9 cellular contexts compared by ENCODE assay signal in the genomic region with DNA sequence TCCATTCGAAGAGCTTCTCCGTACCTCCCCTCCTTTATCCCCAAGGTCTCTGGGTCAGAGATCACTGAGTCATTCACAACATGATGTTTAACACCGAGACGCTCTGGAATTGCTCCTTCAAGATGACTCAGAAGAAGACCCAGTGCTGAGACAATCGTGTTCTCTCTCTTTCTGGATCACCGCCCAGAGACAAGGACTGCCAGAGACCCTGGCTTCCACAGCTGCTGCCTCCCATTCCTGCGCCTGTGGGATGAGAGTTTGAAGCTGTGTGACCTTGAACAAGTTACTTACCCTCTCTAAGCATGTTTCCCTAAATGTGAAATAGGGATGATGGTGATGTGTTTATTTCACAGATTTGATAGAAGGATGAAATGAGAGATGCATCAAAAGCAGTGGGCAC. TPM values are rescaled to one million over a fixed set of nuclear protein-coding genes. Genes with fewer than 3 reads are reported as not detected.
"Had no signal": no experiment of that assay in that cellular context is flagged by ENCODE, and none has a peak within 500 bp of the region (broad histone marks: within the 10 kb centered on the region; RNA-seq: fewer than 3 reads in every experiment).

No MANE protein-coding gene starts in this region.

RNA-seq across cellular contexts. Expression of gene FAM90A26, which starts 38.8 kb away (rescaled TPM):
- total RNA-seq: activated naive CD8-positive, alpha-beta T cell treated with anti-CD3 and anti-CD28 coated beads, Interleukin-2, amount 10 ng/mL, durations not matched to agents 7 days and 5 days; ascending aorta; esophagus muscularis mucosa; kidney; left ventricle myocardium superior; natural killer cell treated with Interleukin-12 subunit alpha and Interleukin-12 subunit beta and Interleukin-15 and Interleukin-18, amount 100 ng/mL, for 72 hours; T-cell; transverse colon had no signal
- polyA plus RNA-seq: small intestine had no signal
